Comparison of ENCODE assay signal across 8 cellular contexts in genomic region chr6:116370328-116370716, GRCh38. TPM values are rescaled to one million over a fixed set of nuclear protein-coding genes. Genes with fewer than 3 reads are reported as not detected.
DNase-seq lines count a peak whose midpoint lies in the region; FAIRE-seq and TF ChIP-seq lines count a peak whose summit lies in the region.

No MANE protein-coding gene starts in this region.

- no peak for FAIRE-seq in GM19239 (lab: Jason Lieb, UNC)

- H3K9me3 ChIP-seq in MG63, result no peaks in the 10 kb centered on the region

- no peak for DNase-seq in GM06990 (ENCODE audit: extremely low read depth, insufficient read length)
- DNase-seq in MG63, result no peak
- no peak for DNase-seq in coronary artery (ENCODE audit: low spot score)
- DNase-seq in myocyte (ENCODE audit: low read depth), result peak; percentile 86
- DNase-seq in GM19239 (ENCODE audit: insufficient read length, low spot score), result no peak
- DNase-seq in DMS79 (lab: John Stamatoyannopoulos, UW), result no peak
- DNase-seq in NCI-H187 (lab: John Stamatoyannopoulos, UW), result no peak
- DNase-seq in RPMI8226, result no peak

- TF ChIP-seq CTCF in GM06990 (IDR thresholded peaks at IDR 0.05; ENCODE audit: insufficient read depth, low read length, poor library complexity, severe bottlenecking), result no peak
- no peak for TF ChIP-seq CTCF in coronary artery (IDR thresholded peaks at IDR 0.05)

- H3K27me3 ChIP-seq in GM06990 (replicated peaks; ENCODE audit: control insufficient read depth, insufficient read depth, low read length) (no peaks in the 10 kb centered on the region), MG63 (no peaks in the 10 kb centered on the region)

- peak overlapping the region; percentile 93 to 96 for H3K27ac ChIP-seq in coronary artery

- H3K36me3 ChIP-seq in GM06990 (ENCODE audit: control insufficient read depth, insufficient read depth, low read length) (no peaks in the 10 kb centered on the region), MG63 (no peaks in the 10 kb centered on the region)

- H3K4me3 ChIP-seq in GM06990 (replicated peaks; ENCODE audit: low read depth, low read length) (peak overlapping the region; percentile 79), MG63 (peak overlapping the region; percentile 59), coronary artery (peak overlapping the region; percentile 87)

RNA-seq across cellular contexts. Expression of gene DSE, which starts 0.4 kb away (rescaled TPM):
- 5.4 and 6.4 TPM in 2 replicates for total RNA-seq in MG63 (2014; rRNA removed; shearing (Covaris generic); ENCODE audit: low replicate concordance)
- 31.6 and 32.5 TPM in 2 replicates for total RNA-seq in myocyte
- polyA plus RNA-seq in myocyte (2012), result 49.9 TPM
